ENCODE assay signal across 19 cellular contexts in the genomic region with DNA sequence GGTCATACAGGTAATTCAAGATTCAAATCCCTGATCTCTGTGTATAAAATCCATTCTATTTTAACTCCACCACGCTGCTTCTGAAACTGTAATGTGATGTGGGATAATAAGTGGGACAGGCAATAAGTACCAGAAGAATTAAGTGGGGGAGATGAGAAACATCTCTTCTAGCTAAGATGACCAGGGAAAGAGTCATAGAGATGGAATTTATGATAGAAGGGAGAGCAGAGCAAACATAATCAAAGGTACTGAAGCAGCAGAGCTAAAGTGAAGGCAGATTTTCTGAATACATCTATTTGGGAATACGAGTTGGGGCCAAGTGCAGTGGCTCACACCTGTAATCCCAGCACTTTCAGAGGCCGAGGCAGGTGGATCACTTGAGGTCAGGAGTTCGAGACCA.
"Had no signal": no experiment of that assay in that cellular context is flagged by ENCODE, and none has a peak within 500 bp of the region (broad histone marks: within the 10 kb centered on the region; RNA-seq: fewer than 3 reads in every experiment).

No MANE protein-coding gene starts in this region.

- H3K4me3 ChIP-seq: colonic mucosa, mucosa of descending colon, pancreas, suprapubic skin, thyroid gland, uterus had no signal

- H3K9me3 ChIP-seq: colonic mucosa, mucosa of descending colon, pancreas, suprapubic skin, thyroid gland, uterus had no signal

- ATAC-seq: left lobe of liver; mucosa of descending colon; naive thymus-derived CD8-positive, alpha-beta T cell; pancreas; right cardiac atrium had no signal

- H3K4me3 Mint-ChIP-seq: endodermal cell; naive thymus-derived CD8-positive, alpha-beta T cell; type B pancreatic cell had no signal

- H3K4me1 ChIP-seq: colonic mucosa had no signal

- H3K27me3 Mint-ChIP-seq: naive thymus-derived CD8-positive, alpha-beta T cell; progenitor cell of endocrine pancreas; type B pancreatic cell had no signal

- H3K27ac Mint-ChIP-seq: endodermal cell; naive thymus-derived CD8-positive, alpha-beta T cell; progenitor cell of endocrine pancreas; type B pancreatic cell had no signal

- DNase-seq: colonic mucosa; dermis blood vessel endothelial cell; endodermal cell; islet precursor cell; mammary epithelial cell; mucosa of descending colon; naive thymus-derived CD8-positive, alpha-beta T cell; occipital lobe; pancreas; right cardiac atrium; small intestine; stimulated activated CD4-positive, alpha-beta T cell treated with anti-CD3 and anti-CD28 coated beads, Interleukin-12 subunit alpha, Interleukin-12 subunit beta, amount 100 ng/mL, for 4 hours; stimulated activated naive CD4-positive, alpha-beta T cell; thyroid gland; uterus had no signal

- H3K4me1 Mint-ChIP-seq: endodermal cell had no signal

- H3K27me3 ChIP-seq: colonic mucosa, pancreas, suprapubic skin, thyroid gland, uterus had no signal

- H3K27ac ChIP-seq: colonic mucosa, pancreas, suprapubic skin, thyroid gland, uterus had no signal

- H3K36me3 ChIP-seq: colonic mucosa, uterus had no signal

- H3K9me3 Mint-ChIP-seq: endodermal cell; naive thymus-derived CD8-positive, alpha-beta T cell; type B pancreatic cell had no signal
